Comparison of ENCODE assay signal across 8 cellular contexts in genomic region chr7:23106491-23106800, GRCh38. TPM values are rescaled to one million over a fixed set of nuclear protein-coding genes. Genes with fewer than 3 reads are reported as not detected.
DNase-seq lines count a peak whose midpoint lies in the region; ATAC-seq and TF ChIP-seq lines count a peak whose summit lies in the region.

No MANE protein-coding gene starts in this region.

- no peak for TF ChIP-seq EP300 in ovary (IDR thresholded peaks at IDR 0.05)

- peak overlapping the region; percentile 97 for H3K27ac ChIP-seq in CD8-positive, alpha-beta T cell (ENCODE audit: low read depth, low read length)
- H3K27ac ChIP-seq in HUES64 (ENCODE audit: low read depth, low read length): peak overlapping the region; percentile 98
- peak overlapping the region; percentile 69 to 87 for H3K27ac ChIP-seq in ovary

- no peaks in the 10 kb centered on the region for H3K36me3 ChIP-seq in CD8-positive, alpha-beta T cell (ENCODE audit: insufficient read depth, low read length)
- H3K36me3 ChIP-seq in HUES64 (ENCODE audit: insufficient read depth, low read length): peaks cover 7% of the 10 kb centered on the region; the same call in 1 of the 2 replicates
- no peaks in the 10 kb centered on the region for H3K36me3 ChIP-seq in ovary

- H3K27ac Mint-ChIP-seq in CD8-positive, alpha-beta T cell: peak overlapping the region; percentile 95
- peak overlapping the region; percentile 96 for H3K27ac Mint-ChIP-seq in activated CD8-positive, alpha-beta T cell treated with anti-CD3 and anti-CD28 coated beads for 36 hours

- peak overlapping the region; percentile 89 for H3K9ac ChIP-seq in HUES64 (ENCODE audit: low read depth, low read length)

- peak overlapping the region; percentile 93 for H3K4me3 ChIP-seq in CD8-positive, alpha-beta T cell (ENCODE audit: low read depth, low read length)
- H3K4me3 ChIP-seq in HUES64 (ENCODE audit: low read length) (peak overlapping the region; percentile 95), ovary (peak overlapping the region; percentile 74)

- no peaks in the 10 kb centered on the region for H3K27me3 ChIP-seq in CD8-positive, alpha-beta T cell (ENCODE audit: insufficient read depth, low read length)
- H3K27me3 ChIP-seq in HUES64 (ENCODE audit: insufficient read depth, low read length) (no peaks in the 10 kb centered on the region), ovary (no peaks in the 10 kb centered on the region)

- no peak for TF ChIP-seq CTCF in CD8-positive, alpha-beta T cell (IDR thresholded peaks at IDR 0.05)
- TF ChIP-seq CTCF in activated CD8-positive, alpha-beta T cell treated with anti-CD3 and anti-CD28 coated beads for 36 hours (IDR thresholded peaks at IDR 0.05): no peak
- no peak for TF ChIP-seq CTCF in ovary (IDR thresholded peaks at IDR 0.05)

- H3K36me3 Mint-ChIP-seq in CD8-positive, alpha-beta T cell: peaks cover 20% of the 10 kb centered on the region
- peaks cover 5% of the 10 kb centered on the region for H3K36me3 Mint-ChIP-seq in activated CD8-positive, alpha-beta T cell treated with anti-CD3 and anti-CD28 coated beads for 36 hours (ENCODE audit: low read depth)

- ATAC-seq in CD8-positive, alpha-beta T cell: peak; percentile 15
- peak; percentile 6 for ATAC-seq in GM19438 (IDR thresholded peaks at IDR 0.05; ENCODE audit: low read depth, unreplicated experiment)
- peak; percentile 29 for ATAC-seq in activated CD8-positive, alpha-beta T cell treated with anti-CD3 and anti-CD28 coated beads for 36 hours

- intact Hi-C loops in CD8-positive, alpha-beta T cell (cut with DNase I, micrococcal nuclease): loop anchor here (2.0 to 10.0 kb wide), 8 partner anchors 158 to 1868 kb away; partner anchors contain the start of genes CCDC126 (in 1 of the 2), IGF2BP3 (in 1 of the 2), MALSU1 (in 1 of the 2) and SP4 (in 1 of the 2)
- intact Hi-C loops in activated CD8-positive, alpha-beta T cell treated with anti-CD3 and anti-CD28 coated beads for 36 hours (cut with micrococcal nuclease): no loop called here
- intact Hi-C loops in ovary (cut with DNase I): loop anchor here in 1 of 4 donors (5.0 kb wide), 1 partner anchor 76 kb away; the partner anchor contains the start of gene NUP42

- H3K9me3 ChIP-seq in CD8-positive, alpha-beta T cell (ENCODE audit: low read length): no peaks in the 10 kb centered on the region
- H3K9me3 ChIP-seq in HUES64 (ENCODE audit: insufficient read depth, low read depth, low read length) (no peaks in the 10 kb centered on the region), ovary (no peaks in the 10 kb centered on the region)

- H3K27me3 Mint-ChIP-seq in CD8-positive, alpha-beta T cell (ENCODE audit: low read depth): no peaks in the 10 kb centered on the region
- H3K27me3 Mint-ChIP-seq in activated CD8-positive, alpha-beta T cell treated with anti-CD3 and anti-CD28 coated beads for 36 hours: no peaks in the 10 kb centered on the region

- DNase-seq in CD8-positive, alpha-beta T cell: peak in 1 of 7 experiments; percentile 37
- peak; percentile 70 for DNase-seq in activated CD8-positive, alpha-beta T cell treated with anti-CD3 and anti-CD28 coated beads for 36 hours
- DNase-seq in globus pallidus (ENCODE audit: low spot score) (peak; percentile 57), ovary (no peak), foreskin melanocyte (no peak), RPMI8226 (no peak)

- CTCF ChIA-PET in CD8-positive, alpha-beta T cell (lab: Charles Lee): interaction anchor here (0.6 to 2.0 kb wide), 12 partner anchors 9 to 282 kb away, joined by 3 to 6 read pairs (median 3); partner anchors contain the start of gene NUP42
- CTCF ChIA-PET in activated CD8-positive, alpha-beta T cell treated with anti-CD3 and anti-CD28 coated beads for 36 hours (lab: Charles Lee): interaction anchor here (0.8 to 2.3 kb wide), 8 partner anchors 8 to 91 kb away, joined by 3 to 14 read pairs (median 6); partner anchors contain the start of gene NUP42

- H3K4me1 ChIP-seq in CD8-positive, alpha-beta T cell (ENCODE audit: insufficient read depth, low read length): peaks cover 23% of the 10 kb centered on the region
- H3K4me1 ChIP-seq in HUES64 (ENCODE audit: insufficient read depth, low read length) (peaks cover 25% of the 10 kb centered on the region), ovary (ENCODE audit: insufficient read depth) (peaks cover 5% of the 10 kb centered on the region)

- POLR2A ChIA-PET in CD8-positive, alpha-beta T cell (lab: Charles Lee): interaction anchor here (0.8 to 2.7 kb wide), 10 partner anchors 8 to 251 kb away, joined by 3 to 23 read pairs (median 4); partner anchors contain the start of genes MALSU1 and NUP42
- POLR2A ChIA-PET in activated CD8-positive, alpha-beta T cell treated with anti-CD3 and anti-CD28 coated beads for 36 hours (lab: Charles Lee): interaction anchor here (0.7 to 2.3 kb wide), 9 partner anchors 9 to 221 kb away, joined by 3 to 10 read pairs (median 5); partner anchors contain the start of gene NUP42

- H3K9me3 Mint-ChIP-seq in CD8-positive, alpha-beta T cell: no peaks in the 10 kb centered on the region
- no peaks in the 10 kb centered on the region for H3K9me3 Mint-ChIP-seq in activated CD8-positive, alpha-beta T cell treated with anti-CD3 and anti-CD28 coated beads for 36 hours

- 0% methylated on average over 11 of the region's 11 CpGs for WGBS in HUES64
- WGBS in ovary, 3 donors: 0 to 1% (median 1%) methylated on average over 11 of the region's 11 CpGs

- H3K4me3 Mint-ChIP-seq in CD8-positive, alpha-beta T cell: peak overlapping the region; percentile 98
- peak overlapping the region; percentile 97 for H3K4me3 Mint-ChIP-seq in activated CD8-positive, alpha-beta T cell treated with anti-CD3 and anti-CD28 coated beads for 36 hours

- H3K4me1 Mint-ChIP-seq in CD8-positive, alpha-beta T cell (ENCODE audit: low read depth): peaks cover 56% of the 10 kb centered on the region
- peaks cover 37% of the 10 kb centered on the region for H3K4me1 Mint-ChIP-seq in activated CD8-positive, alpha-beta T cell treated with anti-CD3 and anti-CD28 coated beads for 36 hours (ENCODE audit: low read depth)

- TF ChIP-seq POLR2A in ovary (IDR thresholded peaks at IDR 0.05): no peak

RNA-seq across cellular contexts. Expression of gene KLHL7, which starts 0.9 kb away (rescaled TPM):
- 10 to 100 TPM; 19.2 to 20.2 TPM for total RNA-seq in CD8-positive, alpha-beta T cell
- 94.4 TPM for polyA plus RNA-seq in HUES64 (2013, experiment 1 of 2)
- polyA plus RNA-seq in HUES64 (2013, experiment 2 of 2): 95.0 TPM
- total RNA-seq in activated CD8-positive, alpha-beta T cell treated with anti-CD3 and anti-CD28 coated beads for 36 hours: 10 to 100 TPM; 17.1 to 18.2 TPM
- 10 to 100 TPM; 27.4 to 38.3 (median 31.8) TPM for total RNA-seq in ovary
- polyA plus RNA-seq in ovary: 10 to 100 TPM; 23.1 to 27.1 TPM

Comparison
In these comparisons a context has a peak if more than half of its experiments do, and no peak if none do; other contexts are left out.
1. DNase-seq: peak in activated CD8-positive, alpha-beta T cell treated with anti-CD3 and anti-CD28 coated beads for 36 hours (single experiment) and globus pallidus (single experiment); none in ovary (0 of 5), foreskin melanocyte (single experiment) and RPMI8226 (single experiment).
2. Peak in every context shown above with its lines, with median percentiles within 50 percentile points of each other: ATAC-seq, H3K27ac ChIP-seq and H3K4me3 ChIP-seq.